Comparison of ENCODE assay signal across 17 cellular contexts in genomic region chr1:229619614-229620013, GRCh38. TPM values are rescaled to one million over a fixed set of nuclear protein-coding genes. Genes with fewer than 3 reads are reported as not detected.
A peak's percentile ranks its signal among the peaks of the same experiment; 100 is the strongest.
DNase-seq lines count a peak whose midpoint lies in the region; ATAC-seq, FAIRE-seq and TF ChIP-seq lines count a peak whose summit lies in the region.
"Had no signal": no experiment of that assay in that cellular context is flagged by ENCODE, and none has a peak within 500 bp of the region (broad histone marks: within the 10 kb centered on the region; RNA-seq: fewer than 3 reads in every experiment).

No MANE protein-coding gene starts in this region.

- H2AFZ ChIP-seq in mammary epithelial cell (ENCODE audit: low read depth, low read length), result no peak overlapping the region
- H2AFZ ChIP-seq in KMS-11 (ENCODE audit: low read depth), result no peak overlapping the region
- H2AFZ ChIP-seq in K562 (ENCODE audit: low read depth, low read length), result no peak overlapping the region

- H3K79me2 ChIP-seq in mammary epithelial cell (ENCODE audit: insufficient read depth, low read length) (peaks cover 93% of the 10 kb centered on the region), KMS-11 (ENCODE audit: insufficient read depth, low read depth) (peaks cover 94% of the 10 kb centered on the region), K562 (ENCODE audit: control insufficient read depth, insufficient read depth, low read length) (peaks cover 89% of the 10 kb centered on the region)

- H3K9me1 ChIP-seq in K562 (ENCODE audit: control insufficient read depth, insufficient read depth, low read length), result peaks cover 3% of the 10 kb centered on the region

- H3K36me3 Mint-ChIP-seq in MCF 10A (ENCODE audit: insufficient read depth, unreplicated experiment), result peaks cover under 1% of the 10 kb centered on the region

- no peaks in the 10 kb centered on the region for H3K9me3 Mint-ChIP-seq in MCF 10A (ENCODE audit: unreplicated experiment)
- H3K9me3 Mint-ChIP-seq in stimulated activated naive CD8-positive, alpha-beta T cell treated with anti-CD3 and anti-CD28 coated beads, Interleukin-15, amount 100 ng/mL, for 72 hours, result no peaks in the 10 kb centered on the region
- H3K9me3 Mint-ChIP-seq: CD4-positive, alpha-beta T cell had no signal

- no peak overlapping the region for H3K4me3 Mint-ChIP-seq in MCF 10A (ENCODE audit: unreplicated experiment)
- peak overlapping the region; percentile 3 to 41 for H3K4me3 Mint-ChIP-seq in stimulated activated naive CD8-positive, alpha-beta T cell treated with anti-CD3 and anti-CD28 coated beads, Interleukin-15, amount 100 ng/mL, for 72 hours

- BruUV-seq in MCF 10A (replicated peaks; lab: Mats Ljungman, UMichigan) (no TSS peak), mammary epithelial cell (replicated peaks; lab: Mats Ljungman, UMichigan) (no TSS peak), K562 (replicated peaks; lab: Mats Ljungman, UMichigan) (no TSS peak)

- peaks cover 12% of the 10 kb centered on the region for H3K4me1 ChIP-seq in mammary epithelial cell (ENCODE audit: insufficient read depth, low read length)
- H3K4me1 ChIP-seq in KMS-11 (ENCODE audit: low read depth, poor library complexity, severe bottlenecking), result peaks cover 56% of the 10 kb centered on the region
- H3K4me1 ChIP-seq in K562 (replicated peaks in 1 of 2; ENCODE audit: control insufficient read depth in 2 of 2, insufficient read depth in 2 of 2, low read length in 2 of 2), result peaks cover under 1 to 29% of the 10 kb centered on the region in 2 experiments; a peak in 4 of 5 replicates
- H3K4me1 ChIP-seq in body of pancreas, result peaks cover 15% of the 10 kb centered on the region

- no peak overlapping the region for H3K4me2 ChIP-seq in mammary epithelial cell (ENCODE audit: insufficient read depth, low read depth, low read length)
- H3K4me2 ChIP-seq in KMS-11, result peak overlapping the region; percentile 36; the same call in 1 of the 2 replicates
- no peak overlapping the region for H3K4me2 ChIP-seq in K562 (ENCODE audit: insufficient read depth, low read length)

- no peak overlapping the region for H3K27ac ChIP-seq in mammary epithelial cell (ENCODE audit: insufficient read depth, low read depth, low read length)
- no peak overlapping the region for H3K27ac ChIP-seq in KMS-11
- H3K27ac ChIP-seq in K562 (ENCODE audit: extremely low read depth, low read depth, low read length), result no peak overlapping the region
- H3K27ac ChIP-seq in body of pancreas, result no peak overlapping the region

- H3K4me1 Mint-ChIP-seq in MCF 10A (ENCODE audit: insufficient read depth, unreplicated experiment), result peaks cover 43% of the 10 kb centered on the region
- peaks cover 52% of the 10 kb centered on the region for H3K4me1 Mint-ChIP-seq in stimulated activated naive CD8-positive, alpha-beta T cell treated with anti-CD3 and anti-CD28 coated beads, Interleukin-15, amount 100 ng/mL, for 72 hours

- CTCF ChIA-PET in MCF 10A (lab: Yijun Ruan, JAX), result no interaction called here
- CTCF ChIA-PET in mammary epithelial cell (lab: Charles Lee; ENCODE audit: low non-redundant PET), result no interaction called here
- CTCF ChIA-PET in K562 (lab: Yijun Ruan, JAX; ENCODE audit: low intra/inter-chr PET ratio), result no interaction called here

- intact Hi-C loops in MCF 10A (cut with micrococcal nuclease) (no loop called here), mammary epithelial cell (cut with micrococcal nuclease) (loop anchor here (10.0 kb wide), 1 partner anchor 355 kb away; no protein-coding TSS in a partner anchor), K562 (cut with micrococcal nuclease) (loop anchor here (5.0 kb wide), 1 partner anchor 47 kb away; no protein-coding TSS in a partner anchor), body of pancreas (cut with DNase I) (loop anchor here (10.0 kb wide), 1 partner anchor 55 kb away; no protein-coding TSS in a partner anchor)

- H3K27ac Mint-ChIP-seq in MCF 10A (ENCODE audit: low read depth, unreplicated experiment), result peak overlapping the region; percentile 10
- peak overlapping the region in 1 of 2 donors; percentile 11 for H3K27ac Mint-ChIP-seq in stimulated activated naive CD8-positive, alpha-beta T cell treated with anti-CD3 and anti-CD28 coated beads, Interleukin-15, amount 100 ng/mL, for 72 hours
- H3K27ac Mint-ChIP-seq: CD4-positive, alpha-beta T cell had no signal

- peak; percentile 63 for ATAC-seq in K562
- no peak for ATAC-seq in stimulated activated naive CD8-positive, alpha-beta T cell treated with anti-CD3 and anti-CD28 coated beads, Interleukin-15, amount 100 ng/mL, for 72 hours
- ATAC-seq in body of pancreas, result no peak
- ATAC-seq in left lobe of liver, result no peak

- peak; percentile 37 for FAIRE-seq in K562 (lab: Jason Lieb, UNC)

- H3K27me3 ChIP-seq in mammary epithelial cell (ENCODE audit: insufficient read depth, low read length), result no peaks in the 10 kb centered on the region
- H3K27me3 ChIP-seq in KMS-11 (ENCODE audit: insufficient read depth, low read depth), result no peaks in the 10 kb centered on the region
- H3K27me3 ChIP-seq in K562 (ENCODE audit: control insufficient read depth in 2 of 2, insufficient read depth in 2 of 2, low read length in 2 of 2), result no peaks in the 10 kb centered on the region
- no peaks in the 10 kb centered on the region for H3K27me3 ChIP-seq in body of pancreas

- no peak for TF ChIP-seq RAD21 in K562 (CRISPR knock-in tag; conservative IDR thresholded peaks at IDR 0.05 in 1 of 2, IDR thresholded peaks at IDR 0.05 in 1 of 2)

- TF ChIP-seq POLR2A in K562 (conservative IDR thresholded peaks at IDR 0.05), result no peak
- TF ChIP-seq POLR2A in body of pancreas (IDR thresholded peaks at IDR 0.05), result no peak

- POLR2A ChIA-PET in MCF 10A (lab: Yijun Ruan, JAX), result interaction anchor here (0.9 to 15.3 kb wide), 6 partner anchors 15 to 489 kb away, joined by 3 to 375 read pairs (median 4); partner anchors contain the start of gene ABCB10
- POLR2A ChIA-PET in K562 (lab: Yijun Ruan, JAX), result interaction anchor here (0.6 kb wide), 1 partner anchor 61 kb away, joined by 3 read pairs; no protein-coding TSS in a partner anchor

- H3K4me3 ChIP-seq in mammary epithelial cell (replicated peaks in 1 of 3; ENCODE audit: insufficient read depth in 1 of 3, low read depth in 2 of 3, low read length in 3 of 3) (no peak overlapping the region), KMS-11 (IDR thresholded peaks at IDR 0.05; ENCODE audit: insufficient read depth, low read depth, low read length) (peak overlapping the region; percentile 22), K562 (no peak overlapping the region), body of pancreas (no peak overlapping the region)

- 96% methylated on average over 5 of the region's 5 CpGs for WGBS in mammary epithelial cell (ENCODE audit: low coverage, missing lambda C conversion rate)
- WGBS in K562 (ENCODE audit: insufficient coverage, low coverage, missing lambda C conversion rate), result 51% methylated on average over 5 of the region's 5 CpGs
- WGBS in body of pancreas, 2 donors, result 90 to 97% methylated on average over 5 of the region's 5 CpGs

- DNase-seq in MCF 10A (ENCODE audit: unreplicated experiment) (no peak), mammary epithelial cell (no peak), K562 (ENCODE audit: extremely low read depth in 1 of 4, low spot score in 3 of 4) (peak in 2 of 4 experiments; percentile 24 to 27), body of pancreas (no peak), left lobe of liver (ENCODE audit: low spot score) (no peak)
- no peak for DNase-seq in stimulated activated naive CD8-positive, alpha-beta T cell treated with anti-CD3 and anti-CD28 coated beads, Interleukin-15, amount 100 ng/mL, for 72 hours
- DNase-seq: ACHN; CD4-positive, alpha-beta T cell; DMS79; GDM1; Karpas-422; NCI-H1417; NCI-H1930; NCI-H2171 treated with DMSO at 0.1 percent for 48 hours; NCI-H510A treated with DMSO at 0.1 percent for 48 hours; SHP77 treated with DMSO at 0.1 percent for 48 hours had no signal

- in situ Hi-C loops in mammary epithelial cell (cut with MboI; ENCODE audit: low sequenced_read_pairs in 2 of 2) (no loop called here), K562 (cut with MboI) (no loop called here)

- TF ChIP-seq EP300 in K562 (IDR thresholded peaks at IDR 0.05; ENCODE audit: low read length), result no peak

- H3K9me3 ChIP-seq in mammary epithelial cell (replicated peaks; ENCODE audit: insufficient read depth, low read length), result no peaks in the 10 kb centered on the region
- no peaks in the 10 kb centered on the region for H3K9me3 ChIP-seq in K562 (replicated peaks; ENCODE audit: control insufficient read depth, insufficient read depth, low read depth, low read length)
- no peaks in the 10 kb centered on the region for H3K9me3 ChIP-seq in body of pancreas

- TF ChIP-seq CTCF in MCF 10A (IDR thresholded peaks at IDR 0.05; ENCODE audit: unreplicated experiment) (no peak), mammary epithelial cell (conservative IDR thresholded peaks at IDR 0.05 in 1 of 2, IDR thresholded peaks at IDR 0.05 in 1 of 2; ENCODE audit: extremely low read depth in 1 of 2, insufficient read depth in 1 of 2, low read depth in 1 of 2, low read length in 2 of 2) (no peak), KMS-11 (conservative IDR thresholded peaks at IDR 0.05; ENCODE audit: low read depth, low read length) (no peak), K562 (IDR thresholded peaks at IDR 0.05 in 2 of 3, conservative IDR thresholded peaks at IDR 0.05 in 1 of 3; ENCODE audit: insufficient read depth in 2 of 3, low read depth in 1 of 3, low read length in 3 of 3) (no peak), body of pancreas (IDR thresholded peaks at IDR 0.05) (no peak)

- H3K36me3 ChIP-seq in mammary epithelial cell (ENCODE audit: insufficient read depth, low read length) (no peaks in the 10 kb centered on the region), KMS-11 (ENCODE audit: insufficient read depth) (no peaks in the 10 kb centered on the region), K562 (ENCODE audit: control insufficient read depth, insufficient read depth, low read length) (peaks cover 6% of the 10 kb centered on the region), body of pancreas (replicated peaks in 1 of 2; ENCODE audit: insufficient read depth in 1 of 2, low read depth in 2 of 2) (no peaks in the 10 kb centered on the region)

- H4K20me1 ChIP-seq in mammary epithelial cell (ENCODE audit: insufficient read depth, low read length) (no peaks in the 10 kb centered on the region), KMS-11 (ENCODE audit: insufficient read depth) (no peaks in the 10 kb centered on the region; the same call in 1 of the 2 replicates), K562 (replicated peaks; ENCODE audit: control insufficient read depth, insufficient read depth, low read length) (peaks cover 25% of the 10 kb centered on the region)

- H3K27me3 Mint-ChIP-seq in MCF 10A (ENCODE audit: insufficient read depth, unreplicated experiment), result no peaks in the 10 kb centered on the region
- no peaks in the 10 kb centered on the region for H3K27me3 Mint-ChIP-seq in stimulated activated naive CD8-positive, alpha-beta T cell treated with anti-CD3 and anti-CD28 coated beads, Interleukin-15, amount 100 ng/mL, for 72 hours
- H3K27me3 Mint-ChIP-seq: CD4-positive, alpha-beta T cell had no signal

- dilution Hi-C loops in mammary epithelial cell (cut with HindIII; ENCODE audit: low sequenced_read_pairs), result no loop called here

- H3K9ac ChIP-seq in mammary epithelial cell (ENCODE audit: insufficient read depth, low read length), result no peak overlapping the region
- H3K9ac ChIP-seq in KMS-11, result no peak overlapping the region
- H3K9ac ChIP-seq in K562 (ENCODE audit: insufficient read depth in 1 of 2, low read depth in 2 of 2, low read length in 2 of 2), result peak overlapping the region in 1 of 2 experiments; percentile 3; a peak in 1 of 4 replicates

RNA-seq across cellular contexts. Expression of gene TAF5L, which starts 6.3 kb away (rescaled TPM):
- total RNA-seq in MCF 10A (2022) (31.8 and 37.6 TPM in 2 replicates), mammary epithelial cell (10 to 100 TPM; 20.8 to 21.0 TPM), K562 (2014; rRNA removed) (19.3 and 22.1 TPM in 2 replicates), K562 (2014; rRNA removed; fragmentation: Illumina TruSeq; extraction: Trizol) (23.3 and 23.7 TPM in 2 replicates), K562 (2015; rRNA removed; fragmentation: Illumina TruSeq; extraction: Trizol) (23.8 and 25.9 TPM in 2 replicates), K562 (2021) (26.2 and 28.0 TPM in 2 replicates), body of pancreas (1 to 10 TPM; 4.6 to 6.2 TPM), left lobe of liver (9.0 TPM)
- polyA plus RNA-seq in mammary epithelial cell (22.5 TPM), K562 (2011; rRNA removed) (27.6 and 34.2 TPM in 2 replicates), K562 (2014; fragmentation: Illumina TruSeq; extraction: Trizol) (32.5 and 33.6 TPM in 2 replicates), K562 (2014; fragmentation: Nextera tagmentation; extraction: Ambion mirVana) (1 to 10 TPM; 2.2 to 3.2 TPM), K562 (2014; rRNA removed) (23.2 and 27.0 TPM in 2 replicates)
- polyA minus RNA-seq in mammary epithelial cell, result 25.2 TPM
- 30.3 and 33.2 TPM in 2 replicates for total RNA-seq in K562 (2011; cell fraction: chromatin; rRNA removed; ENCODE audit: low replicate concordance)
- 21.0 and 33.4 TPM in 2 replicates for total RNA-seq in K562 (2011; cell fraction: nucleolus; rRNA removed)
- 30.2 and 34.2 TPM in 2 replicates for total RNA-seq in K562 (2011; cell fraction: nucleoplasm; rRNA removed)
- polyA plus RNA-seq in K562 (2011; cell fraction: cytosol; rRNA removed), result 29.7 and 32.1 TPM in 2 replicates
- 25.3 and 33.4 TPM in 2 replicates for polyA plus RNA-seq in K562 (2011; cell fraction: nucleus; rRNA removed)
- polyA plus RNA-seq in K562 (2012), result 17.4 and 22.2 TPM in 2 replicates
- 34.4 and 42.9 TPM in 2 replicates for polyA minus RNA-seq in K562 (2011; rRNA and poly(A)+ RNA removed)
- polyA minus RNA-seq in K562 (2011; cell fraction: cytosol; rRNA and poly(A)+ RNA removed), result 17.0 and 20.6 TPM in 2 replicates
- 16.3 and 17.8 TPM in 2 replicates for polyA minus RNA-seq in K562 (2011; cell fraction: nucleus; rRNA and poly(A)+ RNA removed)

RNA-seq across cellular contexts. Expression of gene URB2, which starts 6.4 kb away (rescaled TPM):
- total RNA-seq in MCF 10A (2022) (25.8 and 35.5 TPM in 2 replicates), mammary epithelial cell (10 to 100 TPM; 13.3 to 15.4 TPM), K562 (2014; rRNA removed) (21.3 and 25.6 TPM in 2 replicates), K562 (2014; rRNA removed; fragmentation: Illumina TruSeq; extraction: Trizol) (23.2 and 25.2 TPM in 2 replicates), K562 (2015; rRNA removed; fragmentation: Illumina TruSeq; extraction: Trizol) (28.0 and 28.3 TPM in 2 replicates), K562 (2021) (27.6 and 31.3 TPM in 2 replicates), body of pancreas (1 to 10 TPM; 4.2 to 8.2 TPM), left lobe of liver (3.0 TPM)
- polyA plus RNA-seq in mammary epithelial cell (13.5 TPM), K562 (2011; rRNA removed) (15.0 and 19.0 TPM in 2 replicates), K562 (2014; fragmentation: Illumina TruSeq; extraction: Trizol) (17.9 and 18.3 TPM in 2 replicates), K562 (2014; fragmentation: Nextera tagmentation; extraction: Ambion mirVana) (1 to 10 TPM; 2.8 to 3.8 TPM), K562 (2014; rRNA removed) (12.9 and 14.7 TPM in 2 replicates)
- 37.0 TPM for polyA minus RNA-seq in mammary epithelial cell
- total RNA-seq in K562 (2011; cell fraction: chromatin; rRNA removed; ENCODE audit: low replicate concordance), result 69.7 and 74.5 TPM in 2 replicates
- 45.5 and 48.0 TPM in 2 replicates for total RNA-seq in K562 (2011; cell fraction: nucleolus; rRNA removed)
- total RNA-seq in K562 (2011; cell fraction: nucleoplasm; rRNA removed), result 44.4 and 45.0 TPM in 2 replicates
- 13.4 and 16.4 TPM in 2 replicates for polyA plus RNA-seq in K562 (2011; cell fraction: cytosol; rRNA removed)
- polyA plus RNA-seq in K562 (2011; cell fraction: nucleus; rRNA removed), result 19.1 and 24.7 TPM in 2 replicates
- 6.8 and 14.3 TPM in 2 replicates for polyA plus RNA-seq in K562 (2012)
- polyA minus RNA-seq in K562 (2011; rRNA and poly(A)+ RNA removed), result 41.7 and 50.1 TPM in 2 replicates
- 18.9 and 26.2 TPM in 2 replicates for polyA minus RNA-seq in K562 (2011; cell fraction: cytosol; rRNA and poly(A)+ RNA removed)
- polyA minus RNA-seq in K562 (2011; cell fraction: nucleus; rRNA and poly(A)+ RNA removed), result 30.6 and 33.9 TPM in 2 replicates
